19 cellular contexts compared by ENCODE assay signal in genomic region chr11:112156153-112156552, GRCh38. TPM values are rescaled to one million over a fixed set of nuclear protein-coding genes. Genes with fewer than 3 reads are reported as not detected.
"Had no signal": no experiment of that assay in that cellular context is flagged by ENCODE, and none has a peak within 500 bp of the region (broad histone marks: within the 10 kb centered on the region; RNA-seq: fewer than 3 reads in every experiment).

No MANE protein-coding gene starts in this region.

- H3K36me3 Mint-ChIP-seq: activated naive CD8-positive, alpha-beta T cell treated with anti-CD3 and anti-CD28 coated beads, Interleukin-2, amount 10 ng/mL, durations not matched to agents 7 days and 5 days had no signal

- H3K36me3 ChIP-seq: gastroesophageal sphincter, heart right ventricle, pancreas, sigmoid colon had no signal

- ATAC-seq: gastroesophageal sphincter; naive thymus-derived CD4-positive, alpha-beta T cell; stimulated activated naive CD8-positive, alpha-beta T cell treated with anti-CD3 and anti-CD28 coated beads, Interleukin-15, amount 100 ng/mL, for 72 hours; T-helper 17 cell; upper lobe of right lung had no signal

- FAIRE-seq: bronchial epithelial cell had no signal

- H3K27ac ChIP-seq: gastroesophageal sphincter, heart right ventricle, upper lobe of right lung had no signal

- H3K27ac Mint-ChIP-seq: activated naive CD8-positive, alpha-beta T cell treated with anti-CD3 and anti-CD28 coated beads, Interleukin-2, amount 10 ng/mL, durations not matched to agents 7 days and 5 days; dendritic cell treated with granulocyte-macrophage colony-stimulating factor and Interleukin-4, amounts not matched to agents 40 ng/mL and 50 ng/mL, for 4 days; naive thymus-derived CD4-positive, alpha-beta T cell; stimulated activated naive CD8-positive, alpha-beta T cell treated with anti-CD3 and anti-CD28 coated beads, Interleukin-15, amount 100 ng/mL, for 72 hours; T-helper 17 cell had no signal

- H3K4me1 ChIP-seq: gastroesophageal sphincter had no signal

- DNase-seq: activated CD4-positive, alpha-beta T cell treated with anti-CD3 and anti-CD28 coated beads, Interleukin-2, amount 50 U/mL, for 1 hour; activated CD8-positive, alpha-beta memory T cell treated with anti-CD3 and anti-CD28 coated beads for 24 hours; activated gamma-delta T cell treated with Interleukin-2 at 50 U/mL for 16 hours; activated naive CD8-positive, alpha-beta T cell treated with anti-CD3 and anti-CD28 coated beads, Interleukin-2, amount 10 ng/mL, durations not matched to agents 7 days and 5 days; aorta; effector memory CD4-positive, alpha-beta T cell; heart right ventricle; naive thymus-derived CD4-positive, alpha-beta T cell; pancreas; sigmoid colon; stimulated activated CD4-positive, alpha-beta T cell treated with anti-CD3 and anti-CD28 coated beads, Interleukin-1b, Interleukin-23, amount 100 ng/mL, for 48 hours; stimulated activated naive CD8-positive, alpha-beta T cell treated with anti-CD3 and anti-CD28 coated beads, Interleukin-15, amount 100 ng/mL, for 72 hours; T-helper 17 cell; testis; upper lobe of right lung had no signal

- H3K4me1 Mint-ChIP-seq: activated naive CD8-positive, alpha-beta T cell treated with anti-CD3 and anti-CD28 coated beads, Interleukin-2, amount 10 ng/mL, durations not matched to agents 7 days and 5 days had no signal

- H3K4me3 ChIP-seq: gastroesophageal sphincter, heart right ventricle, lung, pancreas, sigmoid colon, testis, upper lobe of right lung had no signal

- H3K9me3 Mint-ChIP-seq: activated naive CD8-positive, alpha-beta T cell treated with anti-CD3 and anti-CD28 coated beads, Interleukin-2, amount 10 ng/mL, durations not matched to agents 7 days and 5 days; dendritic cell treated with granulocyte-macrophage colony-stimulating factor and Interleukin-4, amounts not matched to agents 40 ng/mL and 50 ng/mL, for 4 days; stimulated activated naive CD8-positive, alpha-beta T cell treated with anti-CD3 and anti-CD28 coated beads, Interleukin-15, amount 100 ng/mL, for 72 hours had no signal

- H3K9me3 ChIP-seq: gastroesophageal sphincter, heart right ventricle, pancreas, sigmoid colon, testis, upper lobe of right lung had no signal

- H3K27me3 Mint-ChIP-seq: activated naive CD8-positive, alpha-beta T cell treated with anti-CD3 and anti-CD28 coated beads, Interleukin-2, amount 10 ng/mL, durations not matched to agents 7 days and 5 days; dendritic cell treated with granulocyte-macrophage colony-stimulating factor and Interleukin-4, amounts not matched to agents 40 ng/mL and 50 ng/mL, for 4 days had no signal

- H3K27me3 ChIP-seq: gastroesophageal sphincter, heart right ventricle, pancreas, sigmoid colon, testis, upper lobe of right lung had no signal

- H3K4me3 Mint-ChIP-seq: activated naive CD8-positive, alpha-beta T cell treated with anti-CD3 and anti-CD28 coated beads, Interleukin-2, amount 10 ng/mL, durations not matched to agents 7 days and 5 days; dendritic cell treated with granulocyte-macrophage colony-stimulating factor and Interleukin-4, amounts not matched to agents 40 ng/mL and 50 ng/mL, for 4 days; naive thymus-derived CD4-positive, alpha-beta T cell; stimulated activated naive CD8-positive, alpha-beta T cell treated with anti-CD3 and anti-CD28 coated beads, Interleukin-15, amount 100 ng/mL, for 72 hours; T-helper 17 cell had no signal

RNA-seq across cellular contexts. Expression of gene IL18, which starts 7.7 kb away (rescaled TPM):
- polyA plus RNA-seq: naive thymus-derived CD4-positive, alpha-beta T cell had no signal

RNA-seq across cellular contexts. Expression of gene TEX12, which starts 11.0 kb away (rescaled TPM):
- total RNA-seq: gastroesophageal sphincter, pancreas, upper lobe of right lung had no signal
- polyA plus RNA-seq: aorta; naive thymus-derived CD4-positive, alpha-beta T cell; sigmoid colon had no signal
